ENCODE assay signal across 1 cellular context in the genomic region with DNA sequence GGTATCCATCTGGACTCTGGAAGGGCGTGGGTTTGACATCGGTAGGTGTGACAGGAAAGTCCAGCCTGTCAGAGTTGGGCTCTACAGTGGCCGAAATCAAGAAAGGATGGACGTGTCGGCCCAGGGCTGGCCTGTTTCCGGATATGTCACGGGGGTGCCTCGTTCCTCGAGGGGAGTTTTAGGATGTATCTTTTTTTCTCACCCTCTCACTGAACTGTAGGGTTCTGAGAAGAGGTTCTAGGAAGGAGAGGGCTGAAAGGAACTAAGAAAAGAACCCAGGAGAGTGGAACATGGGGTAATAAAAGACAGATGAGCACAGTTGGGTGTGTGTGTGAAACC.
A peak's percentile ranks its signal among the peaks of the same experiment; 100 is the strongest.
TF ChIP-seq lines count a peak whose summit lies in the region.

No MANE protein-coding gene starts in this region.

TF ChIP-seq in endothelial cell of umbilical vein, 7 proteins besides CTCF, POLR2A, EP300 and RAD21 (continued from another document):
- TF ChIP-seq EZH2 (IDR thresholded peaks at IDR 0.05; ENCODE audit: borderline replicate concordance, low read depth, low read length, severe bottlenecking) (peak; percentile 0), JUN (IDR thresholded peaks at IDR 0.05; ENCODE audit: borderline replicate concordance, insufficient read depth, insufficient read length, low read depth) (no peak)
- TF ChIP-seq, protein P1, sequence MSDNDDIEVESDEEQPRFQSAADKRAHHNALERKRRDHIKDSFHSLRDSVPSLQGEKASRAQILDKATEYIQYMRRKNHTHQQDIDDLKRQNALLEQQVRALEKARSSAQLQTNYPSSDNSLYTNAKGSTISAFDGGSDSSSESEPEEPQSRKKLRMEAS (IDR thresholded peaks at IDR 0.05; ENCODE audit: insufficient read depth, insufficient read length) = no peak
